6 cellular contexts compared by ENCODE assay signal in genomic region chr2:130665596-130665995, GRCh38. TPM values are rescaled to one million over a fixed set of nuclear protein-coding genes. Genes with fewer than 3 reads are reported as not detected.
"Had no signal": no experiment of that assay in that cellular context is flagged by ENCODE, and none has a peak within 500 bp of the region (broad histone marks: within the 10 kb centered on the region; RNA-seq: fewer than 3 reads in every experiment).

No MANE protein-coding gene starts in this region.

RNA-seq across cellular contexts. Expression of gene POTEJ, which starts 54.4 kb away (rescaled TPM):
- total RNA-seq: M059J, NCI-H460, PC-3, Right ventricle myocardium superior, SJSA1 had no signal
- polyA plus RNA-seq: SK-N-SH had no signal
